ENCODE assay signal across 22 cellular contexts in genomic region chr1:190852611-190853010, GRCh38.
"Had no signal": no experiment of that assay in that cellular context is flagged by ENCODE, and none has a peak within 500 bp of the region (broad histone marks: within the 10 kb centered on the region; RNA-seq: fewer than 3 reads in every experiment).

No MANE protein-coding gene starts in this region.

- H3K4me1 ChIP-seq: pancreas, prostate gland, right lobe of liver, sigmoid colon, stomach, thyroid gland, transverse colon, upper lobe of right lung, uterus had no signal

- DNase-seq: naive thymus-derived CD8-positive, alpha-beta T cell; nephron progenitor cell; nucleus accumbens; pancreas; right cardiac atrium; right lobe of liver; sigmoid colon; small intestine; stimulated activated CD4-positive, alpha-beta T cell treated with anti-CD3 and anti-CD28 coated beads, Interleukin-15, amount 100 ng/mL, for 24 hours; stimulated activated CD4-positive, alpha-beta T cell treated with anti-CD3 and anti-CD28 coated beads, Interleukin-2, amount 100 ng/mL, for 24 hours; stimulated activated CD4-positive, alpha-beta T cell treated with anti-CD3 and anti-CD28 coated beads, Interleukin-2, amount 100 ng/mL, for 48 hours; stimulated activated CD4-positive, alpha-beta T cell treated with anti-CD3 and anti-CD28 coated beads, Interleukin-4, amount 100 ng/mL, for 24 hours; stimulated activated naive B cell treated with anti-CD40 and anti-IgM and Interleukin-4, amounts not matched to agents 10 μg/mL and 1 μg/mL and 100 μg/mL, for 72 hours; stimulated activated naive CD4-positive, alpha-beta T cell treated with Interleukin-2 at 50 U/mL for 16 hours; stomach; thyroid gland; transverse colon; upper lobe of right lung; uterus had no signal

- FAIRE-seq: pancreas, small intestine had no signal

- H3K27ac ChIP-seq: neutrophil, pancreas, prostate gland, right lobe of liver, sigmoid colon, stomach, thoracic aorta, thyroid gland, transverse colon, upper lobe of right lung, uterus had no signal

- H3K4me3 ChIP-seq: pancreas, prostate gland, right lobe of liver, sigmoid colon, stomach, thoracic aorta, thyroid gland, transverse colon, upper lobe of right lung, uterus had no signal

- H3K36me3 ChIP-seq: neutrophil, pancreas, prostate gland, right lobe of liver, sigmoid colon, stomach, thoracic aorta, thyroid gland, transverse colon, upper lobe of right lung, uterus had no signal

- H3K9me3 ChIP-seq: neutrophil, pancreas, prostate gland, right lobe of liver, sigmoid colon, thoracic aorta, thyroid gland, transverse colon, upper lobe of right lung, uterus had no signal

- H3K27me3 ChIP-seq: neutrophil, pancreas, right lobe of liver, sigmoid colon, stomach, thyroid gland, transverse colon, upper lobe of right lung, uterus had no signal
